ENCODE assay signal across 10 cellular contexts in genomic region chr10:99975942-99976809, GRCh38. TPM values are rescaled to one million over a fixed set of nuclear protein-coding genes. Genes with fewer than 3 reads are reported as not detected.
A peak's percentile ranks its signal among the peaks of the same experiment; 100 is the strongest.
DNase-seq lines count a peak whose midpoint lies in the region; ATAC-seq and TF ChIP-seq lines count a peak whose summit lies in the region.
"Had no signal": no experiment of that assay in that cellular context is flagged by ENCODE, and none has a peak within 500 bp of the region (broad histone marks: within the 10 kb centered on the region; RNA-seq: fewer than 3 reads in every experiment).

No MANE protein-coding gene starts in this region.

- H3K27ac ChIP-seq in SU-DHL-6 (ENCODE audit: low read depth, low read length) (no peak overlapping the region), stomach (peak overlapping the region in 4 of 5 donors; percentile 50 to 81 (median 70))
- no peak overlapping the region for H3K27ac ChIP-seq in CD8-positive, alpha-beta memory T cell (ENCODE audit: low read depth, low read length)

- H3F3A ChIP-seq in SU-DHL-6 (ENCODE audit: insufficient read depth), result no peaks in the 10 kb centered on the region

- H3K79me2 ChIP-seq in SU-DHL-6 (ENCODE audit: insufficient read depth, low read length), result no peaks in the 10 kb centered on the region

- TF ChIP-seq POLR2A in stomach (IDR thresholded peaks at IDR 0.05), result no peak

- peak overlapping the region; percentile 19 for H3K4me2 ChIP-seq in SU-DHL-6 (ENCODE audit: low read depth, low read length, poor library complexity, severe bottlenecking)

- no peaks in the 10 kb centered on the region for H3K9me3 Mint-ChIP-seq in CD8-positive, alpha-beta memory T cell
- H3K9me3 Mint-ChIP-seq: natural killer cell treated with Interleukin-12 subunit alpha and Interleukin-12 subunit beta and Interleukin-15 and Interleukin-18, amount 100 ng/mL, for 72 hours had no signal

- H4K20me1 ChIP-seq in SU-DHL-6 (ENCODE audit: low read depth, low read length), result no peaks in the 10 kb centered on the region

- H3K9ac ChIP-seq in SU-DHL-6 (ENCODE audit: low read length), result no peak overlapping the region

- H3K4me3 Mint-ChIP-seq in CD8-positive, alpha-beta memory T cell, result no peak overlapping the region
- H3K4me3 Mint-ChIP-seq: natural killer cell treated with Interleukin-12 subunit alpha and Interleukin-12 subunit beta and Interleukin-15 and Interleukin-18, amount 100 ng/mL, for 72 hours had no signal

- peaks cover 6 to 43% (median 26%) of the 10 kb centered on the region in 4 donors for H3K4me1 ChIP-seq in stomach
- H3K4me1 ChIP-seq in CD8-positive, alpha-beta memory T cell (ENCODE audit: insufficient read depth, low read length), result no peaks in the 10 kb centered on the region

- TF ChIP-seq EP300 in stomach (IDR thresholded peaks at IDR 0.05), result no peak

- peaks cover 0 to 3% (median 0%) of the 10 kb centered on the region in 3 donors for H3K4me1 Mint-ChIP-seq in CD8-positive, alpha-beta memory T cell

- H3K36me3 ChIP-seq in SU-DHL-6 (ENCODE audit: low read length) (no peaks in the 10 kb centered on the region), stomach (peaks cover 6 to 8% (median 7%) of the 10 kb centered on the region in 4 donors)
- H3K36me3 ChIP-seq in CD8-positive, alpha-beta memory T cell (ENCODE audit: insufficient read depth, low read length), result no peaks in the 10 kb centered on the region

- 46 to 64% (median 53%) methylated on average over 7 of the region's 7 CpGs for WGBS in stomach, 5 donors

- H3K9me2 ChIP-seq in SU-DHL-6 (replicated peaks; ENCODE audit: insufficient read depth, low read length), result no peaks in the 10 kb centered on the region

- intact Hi-C loops in Right ventricle myocardium superior (cut with DNase I), result no loop called here
- intact Hi-C loops in stomach (cut with DNase I; ENCODE audit: low total_unique reads), result no loop called here

- CTCF ChIA-PET in CD8-positive, alpha-beta memory T cell (lab: Charles Lee), result interaction anchor here (1.0 kb wide), 1 partner anchor 33 kb away, joined by 3 read pairs; the partner anchor contains the start of gene DNMBP

- no peaks in the 10 kb centered on the region for H3K27me3 Mint-ChIP-seq in CD8-positive, alpha-beta memory T cell
- H3K27me3 Mint-ChIP-seq: natural killer cell treated with Interleukin-12 subunit alpha and Interleukin-12 subunit beta and Interleukin-15 and Interleukin-18, amount 100 ng/mL, for 72 hours had no signal

- H3K27me3 ChIP-seq in SU-DHL-6 (ENCODE audit: low read length) (no peaks in the 10 kb centered on the region), stomach (no peaks in the 10 kb centered on the region)
- no peaks in the 10 kb centered on the region for H3K27me3 ChIP-seq in CD8-positive, alpha-beta memory T cell (ENCODE audit: insufficient read depth, low read length, poor library complexity, severe bottlenecking)

- peak; percentile 75 for ATAC-seq in Right ventricle myocardium superior (ENCODE audit: poor library complexity)
- ATAC-seq in GM21723 (IDR thresholded peaks at IDR 0.05; ENCODE audit: unreplicated experiment), result no peak
- ATAC-seq in HG02981 (IDR thresholded peaks at IDR 0.05; ENCODE audit: unreplicated experiment), result no peak
- ATAC-seq: natural killer cell treated with Interleukin-12 subunit alpha and Interleukin-12 subunit beta and Interleukin-15 and Interleukin-18, amount 100 ng/mL, for 72 hours had no signal

- TF ChIP-seq CTCF in HFF-Myc (IDR thresholded peaks at IDR 0.05; ENCODE audit: low read depth, low read length, missing control alignments) (no peak), SU-DHL-6 (IDR thresholded peaks at IDR 0.05; ENCODE audit: insufficient read depth, low read length, poor library complexity, severe bottlenecking) (no peak), stomach (IDR thresholded peaks at IDR 0.05) (no peak)

- DNase-seq in HFF-Myc (ENCODE audit: extremely low read depth, low read depth) (peak; percentile 74), Right ventricle myocardium superior (no peak), stomach (no peak)
- no peak for DNase-seq in CD8-positive, alpha-beta memory T cell
- no peak for DNase-seq in activated CD4-positive, CD25-positive, alpha-beta regulatory T cell (lab: John Stamatoyannopoulos, UW)
- DNase-seq: NCI-H2081 had no signal

- peaks cover 0 to 5% (median 3%) of the 10 kb centered on the region in 3 donors for H3K36me3 Mint-ChIP-seq in CD8-positive, alpha-beta memory T cell
- H3K36me3 Mint-ChIP-seq: natural killer cell treated with Interleukin-12 subunit alpha and Interleukin-12 subunit beta and Interleukin-15 and Interleukin-18, amount 100 ng/mL, for 72 hours had no signal

- no peak overlapping the region for H2AFZ ChIP-seq in SU-DHL-6 (ENCODE audit: low read depth, low read length, severe bottlenecking)

- H3K4me3 ChIP-seq in HFF-Myc (replicated peaks; ENCODE audit: low read depth, low read length), result 0 out of 2 replicates have a peak overlapping the region, but pooled peaks have one; percentile 10
- no peak overlapping the region for H3K4me3 ChIP-seq in SU-DHL-6 (ENCODE audit: insufficient read depth, low read length, poor library complexity, severe bottlenecking)
- H3K4me3 ChIP-seq in stomach, result no peak overlapping the region
- H3K4me3 ChIP-seq in CD8-positive, alpha-beta memory T cell (ENCODE audit: low read length), result no peak overlapping the region

- POLR2A ChIA-PET in CD8-positive, alpha-beta memory T cell (lab: Charles Lee), result no interaction called here

- H3K27ac Mint-ChIP-seq in CD8-positive, alpha-beta memory T cell, result no peak overlapping the region
- H3K27ac Mint-ChIP-seq: natural killer cell treated with Interleukin-12 subunit alpha and Interleukin-12 subunit beta and Interleukin-15 and Interleukin-18, amount 100 ng/mL, for 72 hours had no signal

- H3K9me3 ChIP-seq in SU-DHL-6 (ENCODE audit: insufficient read depth, low read length), result no peaks in the 10 kb centered on the region
- no peaks in the 10 kb centered on the region for H3K9me3 ChIP-seq in stomach
- no peaks in the 10 kb centered on the region for H3K9me3 ChIP-seq in CD8-positive, alpha-beta memory T cell (ENCODE audit: low read length)

RNA-seq across cellular contexts. Expression of gene DNMBP, which starts 33.6 kb away (rescaled TPM):
- 5.7 TPM for total RNA-seq in Right ventricle myocardium superior
- 10 to 100 TPM; 13.0 to 44.6 (median 39.7) TPM for total RNA-seq in stomach
- polyA plus RNA-seq in stomach, result 10 to 100 TPM in 2 of 3 donors, 1 to 10 TPM in 1; 8.5 to 38.2 (median 11.1) TPM
- 1 to 10 TPM; 2.0 to 2.3 TPM for total RNA-seq in CD8-positive, alpha-beta memory T cell
- 1.5 TPM for polyA plus RNA-seq in CD8-positive, alpha-beta memory T cell

Comparison
In these comparisons a context has a peak if more than half of its experiments do, and no peak if none do; other contexts are left out.
1. H3K27ac ChIP-seq: peak in stomach (4 of 5); none in SU-DHL-6 (single experiment) and CD8-positive, alpha-beta memory T cell (single experiment).